Comparison of ENCODE assay signal across 1 cellular context in genomic region chr5:95048633-95049032, GRCh38.
TF ChIP-seq lines count a peak whose summit lies in the region.

No MANE protein-coding gene starts in this region.

TF ChIP-seq in GM12878, 131 proteins besides CTCF, POLR2A, EP300 and RAD21:
- TF ChIP-seq MEF2B (IDR thresholded peaks at IDR 0.05; ENCODE audit: partially characterized antibody, poor library complexity, severe bottlenecking) (no peak), SPI1 (IDR thresholded peaks at IDR 0.05; ENCODE audit: borderline replicate concordance, insufficient read depth, low read depth, low read length) (peak; percentile 38; the same call in 1 of the 2 replicates)
